ENCODE assay signal across 13 cellular contexts in genomic region chr10:12534824-12535223, GRCh38.
A peak's percentile ranks its signal among the peaks of the same experiment; 100 is the strongest.
DNase-seq lines count a peak whose midpoint lies in the region; ATAC-seq and TF ChIP-seq lines count a peak whose summit lies in the region.
"Had no signal": no experiment of that assay in that cellular context is flagged by ENCODE, and none has a peak within 500 bp of the region (broad histone marks: within the 10 kb centered on the region; RNA-seq: fewer than 3 reads in every experiment).

No MANE protein-coding gene starts in this region.

- H2BK120ac ChIP-seq in mesenchymal stem cell (ENCODE audit: low read depth, low read length), result peak overlapping the region; percentile 35

- peaks cover 52% of the 10 kb centered on the region for H3K79me1 ChIP-seq in mesenchymal stem cell (replicated peaks; ENCODE audit: low read length, poor library complexity, severe bottlenecking)

- no peak overlapping the region for H2BK12ac ChIP-seq in mesenchymal stem cell (ENCODE audit: low read length in 2 of 2)

- H3K9me3 Mint-ChIP-seq in activated B cell treated with CpG ODN at 0.5 μM for 24 hours (peaks cover 5% of the 10 kb centered on the region), T-cell (peaks cover 0 to 8% (median 4%) of the 10 kb centered on the region in 3 donors)

- 54% methylated on average over 9 of the region's 9 CpGs for WGBS in mesenchymal stem cell
- WGBS in thyroid gland, 2 donors, result 81 to 90% methylated on average over 7 to 8 of the region's 9 CpGs

- no peak overlapping the region for H3K4me2 ChIP-seq in mesenchymal stem cell (ENCODE audit: low read length, poor library complexity, severe bottlenecking)
- H3K4me2 ChIP-seq: neural progenitor cell had no signal

- CTCF ChIA-PET in activated B cell treated with CpG ODN at 0.5 μM for 24 hours (lab: Charles Lee) (no interaction called here), T-cell (lab: Charles Lee) (no interaction called here)

- H3K27ac ChIP-seq in mesenchymal stem cell (ENCODE audit: low read length, poor library complexity, severe bottlenecking), result no peak overlapping the region
- no peak overlapping the region for H3K27ac ChIP-seq in thyroid gland
- H3K27ac ChIP-seq: neural progenitor cell had no signal

- no peak for TF ChIP-seq CTCF in activated B cell treated with CpG ODN at 0.5 μM for 24 hours (IDR thresholded peaks at IDR 0.05)
- no peak for TF ChIP-seq CTCF in thyroid gland (IDR thresholded peaks at IDR 0.05)

- no peak overlapping the region for H3K14ac ChIP-seq in mesenchymal stem cell (ENCODE audit: low read length in 2 of 2)

- H3K4ac ChIP-seq in mesenchymal stem cell (ENCODE audit: low read depth in 1 of 2, low read length in 2 of 2), result no peak overlapping the region

- H3K4me3 Mint-ChIP-seq in activated B cell treated with CpG ODN at 0.5 μM for 24 hours, result no peak overlapping the region
- no peak overlapping the region for H3K4me3 Mint-ChIP-seq in T-cell
- H3K4me3 Mint-ChIP-seq: neural progenitor cell had no signal

- H3K4me3 ChIP-seq in mesenchymal stem cell (ENCODE audit: insufficient read depth in 1 of 2, low read depth in 1 of 2, low read length in 2 of 2) (no peak overlapping the region), thyroid gland (replicated peaks in 1 of 3) (no peak overlapping the region)
- H3K4me3 ChIP-seq: neural progenitor cell had no signal

- TF ChIP-seq POLR2A in thyroid gland (IDR thresholded peaks at IDR 0.05), result no peak

- POLR2A ChIA-PET in activated B cell treated with CpG ODN at 0.5 μM for 24 hours (lab: Charles Lee), result no interaction called here
- POLR2A ChIA-PET in T-cell (lab: Charles Lee), result no interaction called here

- ATAC-seq in activated B cell treated with CpG ODN at 0.5 μM for 24 hours (ENCODE audit: low read depth) (no peak), T-cell (replicated peaks in 1 of 4) (no peak)
- ATAC-seq: left colon had no signal

- H3K4me1 ChIP-seq in mesenchymal stem cell (ENCODE audit: control insufficient read depth, insufficient read depth, low read depth, low read length), result peaks cover 8% of the 10 kb centered on the region
- H3K4me1 ChIP-seq in thyroid gland, result peaks cover 8% of the 10 kb centered on the region in 2 donors

- no peak overlapping the region for H3K23ac ChIP-seq in mesenchymal stem cell (ENCODE audit: low read length in 2 of 2)

- H2BK5ac ChIP-seq in mesenchymal stem cell (ENCODE audit: low read depth, low read length, poor library complexity, severe bottlenecking), result no peak overlapping the region

- H3K36me3 ChIP-seq in mesenchymal stem cell (ENCODE audit: control insufficient read depth in 1 of 2, insufficient read depth in 2 of 2, low read depth in 1 of 2, low read length in 2 of 2) (peaks cover 0 to 3% of the 10 kb centered on the region in 2 experiments), thyroid gland (no peaks in the 10 kb centered on the region)
- H3K36me3 ChIP-seq: neural progenitor cell had no signal

- DNase-seq in SIG-M5 treated with dmso at 0.1 percent for 504 hours (lab: John Stamatoyannopoulos, UW; ENCODE audit: unreplicated experiment), result peak; percentile 45
- DNase-seq in SIG-M5 (lab: John Stamatoyannopoulos, UW), result no peak
- DNase-seq in EL, result peak; percentile 60
- DNase-seq in activated B cell treated with CpG ODN at 0.5 μM for 24 hours, result no peak
- DNase-seq in mesenchymal stem cell, result peak; percentile 58
- DNase-seq in NCI-H2029 treated with DMSO at 0.1 percent for 48 hours (lab: John Stamatoyannopoulos, UW), result no peak
- no peak for DNase-seq in thyroid gland
- no peak for DNase-seq in T-cell
- DNase-seq: 8988T, left colon, NCI-H187, NCI-H524 treated with DMSO at 0.1 percent for 48 hours had no signal

- no peaks in the 10 kb centered on the region for H3K27me3 Mint-ChIP-seq in activated B cell treated with CpG ODN at 0.5 μM for 24 hours
- H3K27me3 Mint-ChIP-seq in T-cell, result no peaks in the 10 kb centered on the region

- H3K27ac Mint-ChIP-seq in activated B cell treated with CpG ODN at 0.5 μM for 24 hours (peak overlapping the region; percentile 51), T-cell (no peak overlapping the region)

- no peak overlapping the region for H2AFZ ChIP-seq in mesenchymal stem cell (ENCODE audit: low read depth, low read length)
- H2AFZ ChIP-seq: neural progenitor cell had no signal

- H3K18ac ChIP-seq in mesenchymal stem cell (ENCODE audit: low read depth in 1 of 2, low read length in 2 of 2), result no peak overlapping the region

- H3K9me3 ChIP-seq in mesenchymal stem cell (ENCODE audit: control insufficient read depth, low read length), result no peaks in the 10 kb centered on the region
- H3K9me3 ChIP-seq in thyroid gland, result no peaks in the 10 kb centered on the region

- no peak overlapping the region for H3K9ac ChIP-seq in mesenchymal stem cell (ENCODE audit: low read length)
- H3K9ac ChIP-seq: neural progenitor cell had no signal

- H4K8ac ChIP-seq in mesenchymal stem cell (ENCODE audit: low read length), result peak overlapping the region; percentile 50

- intact Hi-C loops in activated B cell treated with CpG ODN at 0.5 μM for 24 hours (cut with micrococcal nuclease) (no loop called here), thyroid gland (cut with DNase I) (no loop called here)

- peaks cover 44% of the 10 kb centered on the region for H3K4me1 Mint-ChIP-seq in activated B cell treated with CpG ODN at 0.5 μM for 24 hours
- H3K4me1 Mint-ChIP-seq in T-cell, result peaks cover 20 to 25% (median 23%) of the 10 kb centered on the region in 3 donors

- no peak overlapping the region for H2BK15ac ChIP-seq in mesenchymal stem cell (ENCODE audit: low read depth, poor library complexity, severe bottlenecking)

- H4K91ac ChIP-seq in mesenchymal stem cell (ENCODE audit: low read length), result peak overlapping the region; percentile 80

- H3K36me3 Mint-ChIP-seq in activated B cell treated with CpG ODN at 0.5 μM for 24 hours (ENCODE audit: low read depth), result peaks cover 23% of the 10 kb centered on the region
- peaks cover 9% of the 10 kb centered on the region for H3K36me3 Mint-ChIP-seq in T-cell
- H3K36me3 Mint-ChIP-seq: neural progenitor cell had no signal

- no peaks in the 10 kb centered on the region for H3K27me3 ChIP-seq in mesenchymal stem cell (ENCODE audit: control insufficient read depth in 1 of 2, insufficient read depth in 1 of 2, low read length in 2 of 2)
- no peaks in the 10 kb centered on the region for H3K27me3 ChIP-seq in thyroid gland
- H3K27me3 ChIP-seq: neural progenitor cell had no signal

- no peak overlapping the region for H2AK5ac ChIP-seq in mesenchymal stem cell (ENCODE audit: low read length, severe bottlenecking)

Comparison
In these comparisons a context has a peak if more than half of its experiments do, and no peak if none do; other contexts are left out.
1. DNase-seq: peak in SIG-M5 treated with dmso at 0.1 percent for 504 hours (single experiment), EL (single experiment) and mesenchymal stem cell (single experiment); none in SIG-M5 (single experiment), activated B cell treated with CpG ODN at 0.5 μM for 24 hours (single experiment), NCI-H2029 treated with DMSO at 0.1 percent for 48 hours (single experiment), thyroid gland (0 of 2) and T-cell (0 of 34).